Comparison of ENCODE assay signal across 14 cellular contexts in the genomic region with DNA sequence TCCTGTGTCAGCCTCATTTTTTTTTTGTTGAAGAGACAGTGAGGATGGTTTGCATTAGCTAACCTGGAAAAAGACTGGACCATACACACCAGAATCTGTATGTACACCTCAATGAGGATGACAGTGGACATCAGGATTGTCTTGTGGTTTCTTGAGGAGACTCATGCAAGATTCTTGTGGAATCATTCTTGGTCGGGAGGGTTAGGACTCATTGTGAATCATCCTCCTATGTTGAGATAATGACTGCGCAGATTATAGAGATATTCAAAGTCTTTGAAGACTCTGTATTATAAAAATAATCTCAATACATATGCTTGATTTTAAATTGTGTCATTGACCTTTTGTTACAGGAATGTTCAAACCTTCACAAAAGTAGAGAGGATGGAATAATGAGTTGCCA. TPM values are rescaled to one million over a fixed set of nuclear protein-coding genes. Genes with fewer than 3 reads are reported as not detected.
DNase-seq lines count a peak whose midpoint lies in the region; ATAC-seq lines count a peak whose summit lies in the region.
"Had no signal": no experiment of that assay in that cellular context is flagged by ENCODE, and none has a peak within 500 bp of the region (broad histone marks: within the 10 kb centered on the region; RNA-seq: fewer than 3 reads in every experiment).

No MANE protein-coding gene starts in this region.

- peak; percentile 97 for DNase-seq in GM23248
- DNase-seq in RKO (ENCODE audit: low spot score): peak; percentile 46
- peak; percentile 94 for DNase-seq in epithelial cell of prostate (ENCODE audit: low read depth, low spot score)
- no peak for DNase-seq in NCI-H510A treated with DMSO at 0.1 percent for 48 hours (lab: John Stamatoyannopoulos, UW)
- no peak for DNase-seq in posterior vena cava (ENCODE audit: low spot score)
- DNase-seq in DMS114 treated with DMSO at 0.1 percent for 48 hours (lab: John Stamatoyannopoulos, UW; ENCODE audit: unreplicated experiment): no peak
- DNase-seq: activated CD4-positive, alpha-beta T cell treated with anti-CD3 and anti-CD28 coated beads, Interleukin-2, amount 10 ng/mL, durations not matched to agents 7 days and 5 days; Caco-2; left colon; naive thymus-derived CD8-positive, alpha-beta T cell; NCI-H1694 treated with DMSO at 0.1 percent for 48 hours had no signal

- no peaks in the 10 kb centered on the region for H3K9me2 ChIP-seq in GM23248 (ENCODE audit: insufficient read depth)

- no peaks in the 10 kb centered on the region for H3K36me3 ChIP-seq in GM23248 (ENCODE audit: low read depth)
- H3K36me3 ChIP-seq in skeletal muscle satellite cell (ENCODE audit: insufficient read depth, low read length): no peaks in the 10 kb centered on the region

- H3K9me3 ChIP-seq in GM23248 (ENCODE audit: low read depth) (no peaks in the 10 kb centered on the region), skeletal muscle satellite cell (replicated peaks; ENCODE audit: low read length) (no peaks in the 10 kb centered on the region)
- H3K9me3 ChIP-seq: Caco-2 had no signal

- no peaks in the 10 kb centered on the region for H4K20me1 ChIP-seq in GM23248 (ENCODE audit: insufficient read depth)

- H3K27me3 ChIP-seq in GM23248 (replicated peaks; ENCODE audit: insufficient read depth) (no peaks in the 10 kb centered on the region), skeletal muscle satellite cell (ENCODE audit: control insufficient read depth, insufficient read depth, low read length) (no peaks in the 10 kb centered on the region)

- H3K4me3 ChIP-seq in GM23248: peak overlapping the region; percentile 16; the same call in 1 of the 2 replicates
- peak overlapping the region; percentile 22 for H3K4me3 ChIP-seq in skeletal muscle satellite cell (ENCODE audit: low read length)

- WGBS in GM23248 (ENCODE audit: low coverage in 1 of 2, low lambda C conversion rate in 2 of 2, missing lambda C conversion rate in 2 of 2), 2 experiments: 2 to 3% methylated on average over 2 of the region's 2 CpGs

- H3K9ac ChIP-seq in GM23248 (peak overlapping the region; percentile 25), skeletal muscle satellite cell (ENCODE audit: low read depth, low read length) (peak overlapping the region; percentile 45)

- intact Hi-C loops in posterior vena cava (cut with DNase I): no loop called here

- H3F3A ChIP-seq in GM23248 (ENCODE audit: insufficient read depth): peaks cover 22% of the 10 kb centered on the region

- H3K4me1 ChIP-seq in GM23248 (ENCODE audit: insufficient read depth) (peaks cover 28% of the 10 kb centered on the region), skeletal muscle satellite cell (ENCODE audit: control insufficient read depth, insufficient read depth, low read length) (peaks cover 25% of the 10 kb centered on the region)
- H3K4me1 ChIP-seq: Caco-2 had no signal

- peak overlapping the region; percentile 64 for H3K4me2 ChIP-seq in GM23248 (ENCODE audit: unreplicated experiment)
- peak overlapping the region; percentile 52 for H3K4me2 ChIP-seq in skeletal muscle satellite cell (ENCODE audit: low read length)

- no peak overlapping the region for H2AFZ ChIP-seq in GM23248

- in situ Hi-C loops in GM23248 (cut with MboI): no loop called here

- H3K79me2 ChIP-seq in GM23248 (ENCODE audit: insufficient read depth): no peaks in the 10 kb centered on the region

- ATAC-seq in GM19324 (IDR thresholded peaks at IDR 0.05; ENCODE audit: low FRiP score, unreplicated experiment): no peak
- ATAC-seq: esophagus mucosa; left colon; naive thymus-derived CD8-positive, alpha-beta T cell had no signal

- H3K27ac ChIP-seq in GM23248 (peak overlapping the region; percentile 79), epithelial cell of prostate (peak overlapping the region; percentile 88)

RNA-seq across cellular contexts. Expression of a gene that starts 49.1 kb away (rescaled TPM):
- total RNA-seq in GM23248 (2014; rRNA removed; shearing (Covaris generic)): 19.2 and 20.5 TPM in 2 replicates
- polyA plus RNA-seq in GM23248 (2016; fragmentation: Nextera tagmentation; extraction: Ambion mirVana): 6.1 and 8.5 TPM in 2 replicates
- total RNA-seq in skeletal muscle satellite cell (2012; rRNA removed): 49.4 and 64.2 TPM in 2 replicates
- total RNA-seq in posterior vena cava: 10 to 100 TPM; 18.9 to 26.4 TPM
- total RNA-seq: Caco-2 had no signal

Comparison
In these comparisons a context has a peak if more than half of its experiments do, and no peak if none do; other contexts are left out.
1. DNase-seq: peak in GM23248 (single experiment), RKO (single experiment) and epithelial cell of prostate (single experiment); none in NCI-H510A treated with DMSO at 0.1 percent for 48 hours (single experiment), posterior vena cava (single experiment) and DMS114 treated with DMSO at 0.1 percent for 48 hours (single experiment).